In genomic region chr3:15553749-15554148, GRCh38 we compare ENCODE assay signal across 23 cellular contexts.
"Had no signal": no experiment of that assay in that cellular context is flagged by ENCODE, and none has a peak within 500 bp of the region (broad histone marks: within the 10 kb centered on the region; RNA-seq: fewer than 3 reads in every experiment).

No MANE protein-coding gene starts in this region.

- H3K4me3 Mint-ChIP-seq: natural killer cell treated with Interleukin-12 subunit alpha and Interleukin-12 subunit beta and Interleukin-15 and Interleukin-18, amount 100 ng/mL, for 72 hours; stimulated activated effector memory CD8-positive, alpha-beta T cell treated with anti-CD3 and anti-CD28 coated beads, Interleukin-12 subunit alpha, Interleukin-12 subunit beta, amount 100 ng/mL, for 72 hours had no signal

- H3K36me3 ChIP-seq: colonic mucosa, left ventricle myocardium inferior, pancreas, right atrium auricular region, thyroid gland, uterus had no signal

- H3K27ac Mint-ChIP-seq: natural killer cell treated with Interleukin-12 subunit alpha and Interleukin-12 subunit beta and Interleukin-15 and Interleukin-18, amount 100 ng/mL, for 72 hours; stimulated activated effector memory CD8-positive, alpha-beta T cell treated with anti-CD3 and anti-CD28 coated beads, Interleukin-12 subunit alpha, Interleukin-12 subunit beta, amount 100 ng/mL, for 72 hours had no signal

- H3K9me3 ChIP-seq: colonic mucosa, left ventricle myocardium inferior, pancreas, right atrium auricular region, suprapubic skin, thyroid gland, upper lobe of left lung, uterus had no signal

- H3K27ac ChIP-seq: colonic mucosa, left ventricle myocardium inferior, pancreas, right atrium auricular region, suprapubic skin, upper lobe of left lung, uterus had no signal

- DNase-seq: colonic mucosa; dermis blood vessel endothelial cell; erythroblast; foreskin melanocyte; glutamatergic neuron; islet precursor cell; left ventricle myocardium inferior; mesenchymal stem cell; midbrain; occipital lobe; pancreas; stimulated activated CD4-positive, alpha-beta T cell treated with anti-CD3 and anti-CD28 coated beads, Interleukin-4, amount 100 ng/mL, for 1 hour; stimulated activated CD8-positive, alpha-beta memory T cell treated with anti-CD3 and anti-CD28 coated beads, Interleukin-4, amount 100 ng/mL, for 48 hours; stimulated activated naive CD8-positive, alpha-beta T cell treated with anti-CD3 and anti-CD28 coated beads, Interleukin-15, Interleukin-2, amounts not matched to agents 100 U/mL and 50 U/mL, for 24 hours; thyroid gland; upper lobe of left lung; uterus had no signal

- H3K27me3 ChIP-seq: colonic mucosa, pancreas, right atrium auricular region, suprapubic skin, thyroid gland, upper lobe of left lung, uterus had no signal

- H3K36me3 Mint-ChIP-seq: natural killer cell treated with Interleukin-12 subunit alpha and Interleukin-12 subunit beta and Interleukin-15 and Interleukin-18, amount 100 ng/mL, for 72 hours; stimulated activated effector memory CD8-positive, alpha-beta T cell treated with anti-CD3 and anti-CD28 coated beads, Interleukin-12 subunit alpha, Interleukin-12 subunit beta, amount 100 ng/mL, for 72 hours had no signal

- H3K4me2 ChIP-seq: smooth muscle cell had no signal

- H3K9me3 Mint-ChIP-seq: natural killer cell treated with Interleukin-12 subunit alpha and Interleukin-12 subunit beta and Interleukin-15 and Interleukin-18, amount 100 ng/mL, for 72 hours; stimulated activated effector memory CD8-positive, alpha-beta T cell treated with anti-CD3 and anti-CD28 coated beads, Interleukin-12 subunit alpha, Interleukin-12 subunit beta, amount 100 ng/mL, for 72 hours had no signal

- ATAC-seq: natural killer cell treated with Interleukin-12 subunit alpha and Interleukin-12 subunit beta and Interleukin-15 and Interleukin-18, amount 100 ng/mL, for 72 hours; pancreas; stimulated activated effector memory CD8-positive, alpha-beta T cell treated with anti-CD3 and anti-CD28 coated beads, Interleukin-12 subunit alpha, Interleukin-12 subunit beta, amount 100 ng/mL, for 72 hours; stimulated activated naive CD8-positive, alpha-beta T cell treated with anti-CD3 and anti-CD28 coated beads, Interleukin-15, Interleukin-2, amounts not matched to agents 100 U/mL and 50 U/mL, for 24 hours had no signal

- H3K27me3 Mint-ChIP-seq: natural killer cell treated with Interleukin-12 subunit alpha and Interleukin-12 subunit beta and Interleukin-15 and Interleukin-18, amount 100 ng/mL, for 72 hours had no signal

- H3K4me1 ChIP-seq: left ventricle myocardium inferior, right atrium auricular region, suprapubic skin, uterus had no signal

- H3K4me3 ChIP-seq: colonic mucosa, left ventricle myocardium inferior, lung, pancreas, right atrium auricular region, smooth muscle cell, suprapubic skin, thyroid gland, upper lobe of left lung, uterus had no signal
